ENCODE assay signal across 10 cellular contexts in genomic region chr9:37859043-37859442, GRCh38. TPM values are rescaled to one million over a fixed set of nuclear protein-coding genes. Genes with fewer than 3 reads are reported as not detected.
DNase-seq lines count a peak whose midpoint lies in the region; ATAC-seq, FAIRE-seq and TF ChIP-seq lines count a peak whose summit lies in the region.
"Had no signal": no experiment of that assay in that cellular context is flagged by ENCODE, and none has a peak within 500 bp of the region (broad histone marks: within the 10 kb centered on the region; RNA-seq: fewer than 3 reads in every experiment).

No MANE protein-coding gene starts in this region.

- FAIRE-seq in HepG2 (lab: Jason Lieb, UNC), result no peak

- POLR2A ChIA-PET in HepG2 (lab: Yijun Ruan, JAX), result no interaction called here

- H3K9ac ChIP-seq in HepG2 (ENCODE audit: insufficient read depth, low read depth, low read length), result no peak overlapping the region

- H3K9me3 ChIP-seq in HepG2 (ENCODE audit: low read length) (no peaks in the 10 kb centered on the region), prostate gland (no peaks in the 10 kb centered on the region)

- TF ChIP-seq POLR2A in HepG2 (IDR thresholded peaks at IDR 0.05; ENCODE audit: insufficient read depth in 1 of 2, low read depth in 2 of 2, low read length in 2 of 2) (no peak), prostate gland (IDR thresholded peaks at IDR 0.05) (no peak)

- WGBS in HepG2 (ENCODE audit: low lambda C conversion rate), result 96% methylated on average over 1 of the region's 1 CpG
- WGBS in prostate gland, result 82% methylated on average over 1 of the region's 1 CpG

- H3K4me1 ChIP-seq in HepG2 (ENCODE audit: insufficient read depth, low read length), result no peaks in the 10 kb centered on the region
- no peaks in the 10 kb centered on the region for H3K4me1 ChIP-seq in prostate gland (replicated peaks)

- BruUV-seq in HepG2 (replicated peaks; lab: Mats Ljungman, UMichigan), result no TSS peak

- H4K20me1 ChIP-seq in HepG2 (ENCODE audit: insufficient read depth, low read length), result no peaks in the 10 kb centered on the region; the same call in 1 of the 2 replicates

- TF ChIP-seq RAD21 in HepG2 (CRISPR knock-in tag; IDR thresholded peaks at IDR 0.05), result no peak

- no peak overlapping the region for H2AFZ ChIP-seq in HepG2 (ENCODE audit: low read length)

- H3K27ac ChIP-seq in HepG2 (ENCODE audit: extremely low read length, insufficient read depth, low read length), result no peak overlapping the region
- no peak overlapping the region for H3K27ac ChIP-seq in prostate gland

- H3K27me3 ChIP-seq in HepG2 (ENCODE audit: control insufficient read depth in 1 of 2, insufficient read depth in 2 of 2, low read length in 2 of 2), result no peaks in the 10 kb centered on the region
- no peaks in the 10 kb centered on the region for H3K27me3 ChIP-seq in prostate gland (replicated peaks; ENCODE audit: insufficient read depth)

- H3K36me3 ChIP-seq in HepG2 (replicated peaks in 1 of 2; ENCODE audit: control insufficient read depth in 1 of 2, insufficient read depth in 2 of 2, low read length in 2 of 2) (peaks cover 10 to 41% of the 10 kb centered on the region in 2 experiments), prostate gland (no peaks in the 10 kb centered on the region)

- TF ChIP-seq CTCF in astrocyte of the cerebellum (IDR thresholded peaks at IDR 0.05; ENCODE audit: low read depth, low read length, missing control alignments) (peak; percentile 16), HepG2 (CRISPR knock-in tag; IDR thresholded peaks at IDR 0.05) (0 out of 2 replicates have a peak, but pooled peaks have one; percentile 11), prostate gland (IDR thresholded peaks at IDR 0.05) (no peak)

- DNase-seq in ELR (ENCODE audit: low read depth) (peak; percentile 34), LHCN-M2 (ENCODE audit: low read depth) (peak; percentile 3), astrocyte of the cerebellum (ENCODE audit: low read depth) (no peak), HepG2 (ENCODE audit: low spot score) (no peak), NCI-H2107 (lab: John Stamatoyannopoulos, UW) (no peak), prostate gland (ENCODE audit: low spot score) (no peak)
- no peak for DNase-seq in stimulated activated CD4-positive, alpha-beta T cell treated with anti-CD3 and anti-CD28 coated beads, Interleukin-2, amount 100 ng/mL, for 24 hours
- DNase-seq: natural killer cell, NCI-H1436 treated with DMSO at 0.1 percent for 48 hours had no signal

- ATAC-seq in HepG2 (no peak), GM21381 (IDR thresholded peaks at IDR 0.05; ENCODE audit: unreplicated experiment) (no peak)
- ATAC-seq: natural killer cell had no signal

- in situ Hi-C loops in astrocyte of the cerebellum (cut with HindIII; ENCODE audit: low sequenced_read_pairs), result loop anchor here (10.0 kb wide), 1 partner anchor 64 kb away; no protein-coding TSS in a partner anchor
- in situ Hi-C loops in HepG2 (cut with HindIII; ENCODE audit: extremely low pct_ligation_motif_present, low pct_unique_long_range_greater_than_20kb), result no loop called here

- no peak for TF ChIP-seq EP300 in HepG2 (IDR thresholded peaks at IDR 0.05; ENCODE audit: low read depth in 2 of 2, low read length in 2 of 2)
- TF ChIP-seq EP300 in HepG2 (CRISPR knock-in tag; IDR thresholded peaks at IDR 0.05; ENCODE audit: borderline replicate concordance), result no peak

- H3K4me2 ChIP-seq in HepG2 (ENCODE audit: low read depth, low read length), result no peak overlapping the region

- no peaks in the 10 kb centered on the region for H3K79me2 ChIP-seq in HepG2 (ENCODE audit: insufficient read depth, low read length)

- no peak overlapping the region for H3K4me3 ChIP-seq in astrocyte of the cerebellum (ENCODE audit: low read depth, low read length)
- no peak overlapping the region for H3K4me3 ChIP-seq in HepG2 (replicated peaks in 1 of 3; ENCODE audit: insufficient read depth in 1 of 3, low read depth in 2 of 3, low read length in 3 of 3)
- no peak overlapping the region for H3K4me3 ChIP-seq in prostate gland

- intact Hi-C loops in HepG2 (cut with micrococcal nuclease; ENCODE audit: unreplicated experiment) (no loop called here), prostate gland (cut with DNase I) (no loop called here)

- CTCF ChIA-PET in HepG2 (lab: Yijun Ruan, JAX; ENCODE audit: low intra/inter-chr PET ratio, low total read pairs), result interaction anchor here (0.7 kb wide), 1 partner anchor 112 kb away, joined by 3 read pairs; no protein-coding TSS in a partner anchor

TF ChIP-seq in HepG2, 621 proteins besides CTCF, POLR2A, EP300 and RAD21 (continues in another document):
- TF ChIP-seq STAG1 (CRISPR knock-in tag; IDR thresholded peaks at IDR 0.05) (0 out of 2 replicates have a peak, but pooled peaks have one; percentile 9), ZNF777 (CRISPR knock-in tag; IDR thresholded peaks at IDR 0.05) (no peak)

RNA-seq across cellular contexts. Expression of gene SLC25A51, which starts 44.9 kb away (rescaled TPM):
- total RNA-seq in LHCN-M2 (2014; rRNA removed) (43.2 and 44.7 TPM in 2 replicates), HepG2 (2016; rRNA removed; fragmentation: Illumina TruSeq; extraction: Trizol) (37.7 and 40.7 TPM in 2 replicates), prostate gland (10 to 100 TPM; 20.2 to 21.6 TPM)
- polyA plus RNA-seq in LHCN-M2 (2012), result 15.2 TPM
- 39.8 and 41.5 TPM in 2 replicates for total RNA-seq in HepG2 (2016; cell fraction: cytosol; rRNA removed; fragmentation: Illumina TruSeq; extraction: Trizol; ENCODE audit: low read depth)
- 35.8 and 36.3 TPM in 2 replicates for total RNA-seq in HepG2 (2016; cell fraction: insoluble cytoplasmic fraction; rRNA removed; fragmentation: Illumina TruSeq; extraction: Trizol)
- total RNA-seq in HepG2 (2016; cell fraction: membrane; rRNA removed; fragmentation: Illumina TruSeq; extraction: Trizol), result 69.7 and 71.8 TPM in 2 replicates
- 20.0 and 24.7 TPM in 2 replicates for total RNA-seq in HepG2 (2016; cell fraction: nucleus; rRNA removed; fragmentation: Illumina TruSeq; extraction: Trizol)
- polyA plus RNA-seq in HepG2 (2011; rRNA removed), result 14.6 and 15.4 TPM in 2 replicates
- 8.9 and 11.5 TPM in 2 replicates for polyA plus RNA-seq in HepG2 (2011; cell fraction: cytosol; rRNA removed)
- 11.8 and 14.7 TPM in 2 replicates for polyA plus RNA-seq in HepG2 (2011; cell fraction: nucleus; rRNA removed)
- polyA plus RNA-seq in HepG2 (2012), result 6.0 and 8.4 TPM in 2 replicates
- polyA plus RNA-seq in HepG2 (2016; cell fraction: cytosol; fragmentation: Illumina TruSeq; extraction: Trizol; ENCODE audit: low read depth), result 44.8 and 48.9 TPM in 2 replicates
- polyA plus RNA-seq in HepG2 (2016; cell fraction: insoluble cytoplasmic fraction; fragmentation: Illumina TruSeq; extraction: Trizol; ENCODE audit: low read depth), result 19.9 and 21.9 TPM in 2 replicates
- polyA plus RNA-seq in HepG2 (2016; cell fraction: membrane; fragmentation: Illumina TruSeq; extraction: Trizol; ENCODE audit: low read depth), result 48.0 and 51.0 TPM in 2 replicates
- 17.6 and 20.1 TPM in 2 replicates for polyA plus RNA-seq in HepG2 (2016; cell fraction: nucleus; fragmentation: Illumina TruSeq; extraction: Trizol; ENCODE audit: insufficient read depth, low read depth)
- 41.7 and 51.3 TPM in 2 replicates for polyA minus RNA-seq in HepG2 (2011; rRNA and poly(A)+ RNA removed; ENCODE audit: low replicate concordance)
- 17.5 and 18.0 TPM in 2 replicates for polyA minus RNA-seq in HepG2 (2011; cell fraction: cytosol; rRNA and poly(A)+ RNA removed)
- 40.2 and 47.6 TPM in 2 replicates for polyA minus RNA-seq in HepG2 (2011; cell fraction: nucleus; rRNA and poly(A)+ RNA removed)

RNA-seq across cellular contexts. Expression of gene DCAF10, which starts 58.4 kb away (rescaled TPM):
- total RNA-seq in LHCN-M2 (2014; rRNA removed) (16.9 and 17.3 TPM in 2 replicates), HepG2 (2016; rRNA removed; fragmentation: Illumina TruSeq; extraction: Trizol) (9.2 and 13.5 TPM in 2 replicates), prostate gland (10 to 100 TPM; 24.2 to 30.5 TPM)
- 9.5 TPM for polyA plus RNA-seq in LHCN-M2 (2012)
- 6.0 and 8.2 TPM in 2 replicates for total RNA-seq in HepG2 (2016; cell fraction: cytosol; rRNA removed; fragmentation: Illumina TruSeq; extraction: Trizol; ENCODE audit: low read depth)
- total RNA-seq in HepG2 (2016; cell fraction: insoluble cytoplasmic fraction; rRNA removed; fragmentation: Illumina TruSeq; extraction: Trizol), result 10.4 and 11.0 TPM in 2 replicates
- 16.1 and 19.8 TPM in 2 replicates for total RNA-seq in HepG2 (2016; cell fraction: membrane; rRNA removed; fragmentation: Illumina TruSeq; extraction: Trizol)
- total RNA-seq in HepG2 (2016; cell fraction: nucleus; rRNA removed; fragmentation: Illumina TruSeq; extraction: Trizol), result 7.2 and 8.2 TPM in 2 replicates
- polyA plus RNA-seq in HepG2 (2011; rRNA removed), result 20.2 and 20.3 TPM in 2 replicates
- polyA plus RNA-seq in HepG2 (2011; cell fraction: cytosol; rRNA removed), result 11.6 and 13.6 TPM in 2 replicates
- 6.9 and 9.9 TPM in 2 replicates for polyA plus RNA-seq in HepG2 (2011; cell fraction: nucleus; rRNA removed)
- polyA plus RNA-seq in HepG2 (2012), result 15.4 and 17.6 TPM in 2 replicates
- polyA plus RNA-seq in HepG2 (2016; cell fraction: cytosol; fragmentation: Illumina TruSeq; extraction: Trizol; ENCODE audit: low read depth), result 9.8 and 10.5 TPM in 2 replicates
- 11.4 and 13.3 TPM in 2 replicates for polyA plus RNA-seq in HepG2 (2016; cell fraction: insoluble cytoplasmic fraction; fragmentation: Illumina TruSeq; extraction: Trizol; ENCODE audit: low read depth)
- 15.7 and 16.5 TPM in 2 replicates for polyA plus RNA-seq in HepG2 (2016; cell fraction: membrane; fragmentation: Illumina TruSeq; extraction: Trizol; ENCODE audit: low read depth)
- polyA plus RNA-seq in HepG2 (2016; cell fraction: nucleus; fragmentation: Illumina TruSeq; extraction: Trizol; ENCODE audit: insufficient read depth, low read depth), result 8.7 and 9.6 TPM in 2 replicates
- 36.6 and 47.8 TPM in 2 replicates for polyA minus RNA-seq in HepG2 (2011; rRNA and poly(A)+ RNA removed; ENCODE audit: low replicate concordance)
- 16.3 and 18.7 TPM in 2 replicates for polyA minus RNA-seq in HepG2 (2011; cell fraction: cytosol; rRNA and poly(A)+ RNA removed)
- 19.4 and 21.5 TPM in 2 replicates for polyA minus RNA-seq in HepG2 (2011; cell fraction: nucleus; rRNA and poly(A)+ RNA removed)

Comparison
In these comparisons a context has a peak if more than half of its experiments do, and no peak if none do; other contexts are left out.
1. DNase-seq: peak in ELR (single experiment) and LHCN-M2 (single experiment); none in astrocyte of the cerebellum (single experiment), HepG2 (single experiment), NCI-H2107 (single experiment), stimulated activated CD4-positive, alpha-beta T cell treated with anti-CD3 and anti-CD28 coated beads, Interleukin-2, amount 100 ng/mL, for 24 hours (0 of 2) and prostate gland (single experiment).
2. CTCF ChIP-seq: peak in astrocyte of the cerebellum (single experiment) and HepG2 (single experiment); none in prostate gland (0 of 4).